8 cellular contexts compared by ENCODE assay signal in genomic region chr5:138439537-138440225, GRCh38. TPM values are rescaled to one million over a fixed set of nuclear protein-coding genes. Genes with fewer than 3 reads are reported as not detected.
DNase-seq lines count a peak whose midpoint lies in the region; ATAC-seq and TF ChIP-seq lines count a peak whose summit lies in the region.

No MANE protein-coding gene starts in this region.

- H3K4me2 ChIP-seq in skeletal muscle satellite cell (ENCODE audit: low read length) = peak overlapping the region; percentile 97

- TF ChIP-seq CTCF in VCaP (conservative IDR thresholded peaks at IDR 0.05) (no peak), heart left ventricle (IDR thresholded peaks at IDR 0.05) (no peak)

- WGBS in heart left ventricle, 4 donors = 43 to 53% (median 43%) methylated on average over 17 to 21 of the region's 21 CpGs

- H3K9ac ChIP-seq in skeletal muscle satellite cell (ENCODE audit: low read depth, low read length) = peak overlapping the region; percentile 74

- H3K4me3 ChIP-seq in heart left ventricle (peak overlapping the region in 11 of 12 donors; percentile 38 to 72 (median 54)), skeletal muscle satellite cell (ENCODE audit: low read length) (peak overlapping the region; percentile 75)

- H3K27me3 ChIP-seq in heart left ventricle (no peaks in the 10 kb centered on the region), skeletal muscle satellite cell (ENCODE audit: control insufficient read depth, insufficient read depth, low read length) (no peaks in the 10 kb centered on the region)

- H3K4me1 ChIP-seq in heart left ventricle (peaks cover 0 to 28% (median 17%) of the 10 kb centered on the region in 12 donors), skeletal muscle satellite cell (ENCODE audit: control insufficient read depth, insufficient read depth, low read length) (peaks cover 15% of the 10 kb centered on the region)

- H3K27ac ChIP-seq in VCaP (peak overlapping the region; percentile 60), heart left ventricle (peak overlapping the region in 3 of 12 donors; percentile 11 to 71 (median 34))

- intact Hi-C loops in heart left ventricle (cut with DNase I) = no loop called here

- ATAC-seq in heart left ventricle (peak; percentile 6 to 40 (median 24)), HG03280 (IDR thresholded peaks at IDR 0.05; ENCODE audit: unreplicated experiment) (no peak)
- no peak for ATAC-seq in activated CD4-positive, CD25-positive, alpha-beta regulatory T cell treated with anti-CD3 and anti-CD28 coated beads, Interleukin-2, amount 50 U/mL, for 24 hours

- no peak for TF ChIP-seq POLR2A in heart left ventricle (IDR thresholded peaks at IDR 0.05)

- H3K36me3 ChIP-seq in heart left ventricle (peaks cover 0 to 26% (median 20%) of the 10 kb centered on the region in 9 donors), skeletal muscle satellite cell (ENCODE audit: insufficient read depth, low read length) (peaks cover 14% of the 10 kb centered on the region)

- H3K9me3 ChIP-seq in heart left ventricle (no peaks in the 10 kb centered on the region), skeletal muscle satellite cell (replicated peaks; ENCODE audit: low read length) (no peaks in the 10 kb centered on the region)

- DNase-seq in NCI-H2171 treated with DMSO at 0.1 percent for 48 hours (lab: John Stamatoyannopoulos, UW) = peak; percentile 5
- DNase-seq in NCI-H2171 (lab: John Stamatoyannopoulos, UW) = no peak
- DNase-seq in heart left ventricle = no peak
- DNase-seq in activated CD4-positive, alpha-beta T cell treated with anti-CD3 and anti-CD28 coated beads, Interleukin-2, amount 50 U/mL, for 48 hours = no peak

RNA-seq across cellular contexts. Expression of gene REEP2, which starts 0.8 kb away (rescaled TPM):
- total RNA-seq in heart left ventricle = 10 to 100 TPM in 3 of 9 donors, 1 to 10 TPM in 6; 1.6 to 11.2 (median 6.2) TPM
- 1 to 10 TPM; 2.8 to 3.9 TPM for polyA plus RNA-seq in heart left ventricle
- total RNA-seq in skeletal muscle satellite cell (2012; rRNA removed) = 2.4 and 3.3 TPM in 2 replicates

RNA-seq across cellular contexts. Expression of gene EGR1, which starts 25.6 kb away (rescaled TPM):
- total RNA-seq in heart left ventricle = 100 to 1,000 TPM in 1 of 9 donors, 10 to 100 TPM in 4, 1 to 10 TPM in 4; 4.0 to 133 (median 15.3) TPM
- 10 to 100 TPM; 13.9 to 16.2 TPM for polyA plus RNA-seq in heart left ventricle
- 3.8 and 7.9 TPM in 2 replicates for total RNA-seq in skeletal muscle satellite cell (2012; rRNA removed)

Comparison
In these comparisons a context has a peak if more than half of its experiments do, and no peak if none do; other contexts are left out.
1. ATAC-seq: peak in heart left ventricle (4 of 4); none in activated CD4-positive, CD25-positive, alpha-beta regulatory T cell treated with anti-CD3 and anti-CD28 coated beads, Interleukin-2, amount 50 U/mL, for 24 hours (0 of 2) and HG03280 (single experiment).